In the genomic region with DNA sequence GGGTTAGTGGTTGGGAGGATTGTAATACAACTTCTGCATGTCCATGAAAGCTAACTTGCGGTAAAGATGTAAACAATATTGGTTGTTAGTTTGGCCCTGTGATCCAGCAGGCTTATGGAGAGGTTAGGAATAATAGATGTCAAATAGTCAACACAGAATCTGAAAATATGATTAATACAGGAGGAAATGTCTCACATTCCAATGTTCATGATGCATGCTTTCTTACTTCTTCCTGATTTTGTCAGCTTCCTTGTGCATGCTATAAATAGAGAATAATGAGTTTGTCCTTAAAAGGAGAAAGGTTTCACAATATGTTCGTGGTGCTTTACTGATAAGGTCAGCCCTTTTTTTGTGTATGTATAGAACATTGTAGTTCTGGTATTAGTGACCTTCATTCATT, we compare ENCODE assay signal across 1 cellular context.
TF ChIP-seq lines count a peak whose summit lies in the region.

No MANE protein-coding gene starts in this region.

TF ChIP-seq in K562, 482 proteins besides CTCF, POLR2A, EP300 and RAD21 (continued from another document):
- TF ChIP-seq, protein P1, sequence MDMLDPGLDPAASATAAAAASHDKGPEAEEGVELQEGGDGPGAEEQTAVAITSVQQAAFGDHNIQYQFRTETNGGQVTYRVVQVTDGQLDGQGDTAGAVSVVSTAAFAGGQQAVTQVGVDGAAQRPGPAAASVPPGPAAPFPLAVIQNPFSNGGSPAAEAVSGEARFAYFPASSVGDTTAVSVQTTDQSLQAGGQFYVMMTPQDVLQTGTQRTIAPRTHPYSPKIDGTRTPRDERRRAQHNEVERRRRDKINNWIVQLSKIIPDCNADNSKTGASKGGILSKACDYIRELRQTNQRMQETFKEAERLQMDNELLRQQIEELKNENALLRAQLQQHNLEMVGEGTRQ (CRISPR knock-in tag; IDR thresholded peaks at IDR 0.05): no peak
- TF ChIP-seq HNRNPH1 (optimal IDR thresholded peaks at IDR 0.05; ENCODE audit: low read depth, low read length) (no peak), CREM (IDR thresholded peaks at IDR 0.05; ENCODE audit: low read depth) (no peak), CAMTA2 (CRISPR knock-in tag; conservative IDR thresholded peaks at IDR 0.05) (no peak), LARP7 (IDR thresholded peaks at IDR 0.05) (no peak), SRSF1 (IDR thresholded peaks at IDR 0.05; ENCODE audit: low read depth, low read length) (no peak), NRF1 (conservative IDR thresholded peaks at IDR 0.05 in 1 of 2, IDR thresholded peaks at IDR 0.05 in 1 of 2) (no peak), ZNF143 (CRISPR knock-in tag; IDR thresholded peaks at IDR 0.05) (no peak), NCOR1 (IDR thresholded peaks at IDR 0.05) (no peak), CEBPG (CRISPR knock-in tag; IDR thresholded peaks at IDR 0.05) (no peak), CEBPG (tag; conservative IDR thresholded peaks at IDR 0.05 in 1 of 2, IDR thresholded peaks at IDR 0.05 in 1 of 2) (no peak)
- TF ChIP-seq, protein P2, sequence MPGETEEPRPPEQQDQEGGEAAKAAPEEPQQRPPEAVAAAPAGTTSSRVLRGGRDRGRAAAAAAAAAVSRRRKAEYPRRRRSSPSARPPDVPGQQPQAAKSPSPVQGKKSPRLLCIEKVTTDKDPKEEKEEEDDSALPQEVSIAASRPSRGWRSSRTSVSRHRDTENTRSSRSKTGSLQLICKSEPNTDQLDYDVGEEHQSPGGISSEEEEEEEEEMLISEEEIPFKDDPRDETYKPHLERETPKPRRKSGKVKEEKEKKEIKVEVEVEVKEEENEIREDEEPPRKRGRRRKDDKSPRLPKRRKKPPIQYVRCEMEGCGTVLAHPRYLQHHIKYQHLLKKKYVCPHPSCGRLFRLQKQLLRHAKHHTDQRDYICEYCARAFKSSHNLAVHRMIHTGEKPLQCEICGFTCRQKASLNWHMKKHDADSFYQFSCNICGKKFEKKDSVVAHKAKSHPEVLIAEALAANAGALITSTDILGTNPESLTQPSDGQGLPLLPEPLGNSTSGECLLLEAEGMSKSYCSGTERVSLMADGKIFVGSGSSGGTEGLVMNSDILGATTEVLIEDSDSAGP (CRISPR knock-in tag; IDR thresholded peaks at IDR 0.05): no peak
- TF ChIP-seq, protein P3, sequence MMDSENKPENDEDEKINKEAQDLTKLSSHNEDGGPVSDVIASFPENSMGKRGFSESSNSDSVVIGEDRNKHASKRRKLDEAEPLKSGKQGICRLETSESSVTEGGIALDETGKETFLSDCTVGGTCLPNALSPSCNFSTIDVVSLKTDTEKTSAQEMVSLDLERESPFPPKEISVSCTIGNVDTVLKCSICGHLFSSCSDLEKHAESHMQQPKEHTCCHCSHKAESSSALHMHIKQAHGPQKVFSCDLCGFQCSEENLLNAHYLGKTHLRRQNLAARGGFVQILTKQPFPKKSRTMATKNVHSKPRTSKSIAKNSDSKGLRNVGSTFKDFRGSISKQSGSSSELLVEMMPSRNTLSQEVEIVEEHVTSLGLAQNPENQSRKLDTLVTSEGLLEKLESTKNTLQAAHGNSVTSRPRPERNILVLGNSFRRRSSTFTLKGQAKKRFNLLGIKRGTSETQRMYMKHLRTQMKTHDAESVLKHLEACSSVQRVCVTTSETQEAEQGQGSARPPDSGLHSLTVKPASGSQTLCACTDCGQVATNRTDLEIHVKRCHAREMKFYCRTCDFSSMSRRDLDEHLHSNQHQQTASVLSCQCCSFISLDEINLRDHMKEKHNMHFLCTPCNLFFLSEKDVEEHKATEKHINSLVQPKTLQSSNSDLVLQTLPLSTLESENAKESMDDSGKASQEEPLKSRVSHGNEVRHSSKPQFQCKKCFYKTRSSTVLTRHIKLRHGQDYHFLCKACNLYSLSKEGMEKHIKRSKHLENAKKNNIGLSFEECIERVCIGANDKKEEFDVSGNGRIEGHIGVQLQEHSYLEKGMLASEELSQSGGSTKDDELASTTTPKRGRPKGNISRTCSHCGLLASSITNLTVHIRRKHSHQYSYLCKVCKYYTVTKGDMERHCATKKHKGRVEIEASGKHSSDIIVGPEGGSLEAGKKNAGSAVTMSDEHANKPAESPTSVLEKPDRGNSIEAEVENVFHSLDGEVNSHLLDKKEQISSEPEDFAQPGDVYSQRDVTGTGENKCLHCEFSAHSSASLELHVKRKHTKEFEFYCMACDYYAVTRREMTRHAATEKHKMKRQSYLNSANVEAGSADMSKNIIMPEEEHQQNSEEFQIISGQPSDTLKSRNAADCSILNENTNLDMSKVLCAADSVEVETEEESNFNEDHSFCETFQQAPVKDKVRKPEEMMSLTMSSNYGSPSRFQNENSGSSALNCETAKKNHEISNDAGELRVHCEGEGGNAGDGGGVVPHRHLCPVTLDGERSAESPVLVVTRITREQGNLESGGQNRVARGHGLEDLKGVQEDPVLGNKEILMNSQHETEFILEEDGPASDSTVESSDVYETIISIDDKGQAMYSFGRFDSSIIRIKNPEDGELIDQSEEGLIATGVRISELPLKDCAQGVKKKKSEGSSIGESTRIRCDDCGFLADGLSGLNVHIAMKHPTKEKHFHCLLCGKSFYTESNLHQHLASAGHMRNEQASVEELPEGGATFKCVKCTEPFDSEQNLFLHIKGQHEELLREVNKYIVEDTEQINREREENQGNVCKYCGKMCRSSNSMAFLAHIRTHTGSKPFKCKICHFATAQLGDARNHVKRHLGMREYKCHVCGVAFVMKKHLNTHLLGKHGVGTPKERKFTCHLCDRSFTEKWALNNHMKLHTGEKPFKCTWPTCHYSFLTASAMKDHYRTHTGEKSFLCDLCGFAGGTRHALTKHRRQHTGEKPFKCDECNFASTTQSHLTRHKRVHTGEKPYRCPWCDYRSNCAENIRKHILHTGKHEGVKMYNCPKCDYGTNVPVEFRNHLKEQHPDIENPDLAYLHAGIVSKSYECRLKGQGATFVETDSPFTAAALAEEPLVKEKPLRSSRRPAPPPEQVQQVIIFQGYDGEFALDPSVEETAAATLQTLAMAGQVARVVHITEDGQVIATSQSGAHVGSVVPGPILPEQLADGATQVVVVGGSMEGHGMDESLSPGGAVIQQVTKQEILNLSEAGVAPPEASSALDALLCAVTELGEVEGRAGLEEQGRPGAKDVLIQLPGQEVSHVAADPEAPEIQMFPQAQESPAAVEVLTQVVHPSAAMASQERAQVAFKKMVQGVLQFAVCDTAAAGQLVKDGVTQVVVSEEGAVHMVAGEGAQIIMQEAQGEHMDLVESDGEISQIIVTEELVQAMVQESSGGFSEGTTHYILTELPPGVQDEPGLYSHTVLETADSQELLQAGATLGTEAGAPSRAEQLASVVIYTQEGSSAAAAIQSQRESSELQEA (IDR thresholded peaks at IDR 0.05; ENCODE audit: low read depth): no peak
- TF ChIP-seq, protein P4, sequence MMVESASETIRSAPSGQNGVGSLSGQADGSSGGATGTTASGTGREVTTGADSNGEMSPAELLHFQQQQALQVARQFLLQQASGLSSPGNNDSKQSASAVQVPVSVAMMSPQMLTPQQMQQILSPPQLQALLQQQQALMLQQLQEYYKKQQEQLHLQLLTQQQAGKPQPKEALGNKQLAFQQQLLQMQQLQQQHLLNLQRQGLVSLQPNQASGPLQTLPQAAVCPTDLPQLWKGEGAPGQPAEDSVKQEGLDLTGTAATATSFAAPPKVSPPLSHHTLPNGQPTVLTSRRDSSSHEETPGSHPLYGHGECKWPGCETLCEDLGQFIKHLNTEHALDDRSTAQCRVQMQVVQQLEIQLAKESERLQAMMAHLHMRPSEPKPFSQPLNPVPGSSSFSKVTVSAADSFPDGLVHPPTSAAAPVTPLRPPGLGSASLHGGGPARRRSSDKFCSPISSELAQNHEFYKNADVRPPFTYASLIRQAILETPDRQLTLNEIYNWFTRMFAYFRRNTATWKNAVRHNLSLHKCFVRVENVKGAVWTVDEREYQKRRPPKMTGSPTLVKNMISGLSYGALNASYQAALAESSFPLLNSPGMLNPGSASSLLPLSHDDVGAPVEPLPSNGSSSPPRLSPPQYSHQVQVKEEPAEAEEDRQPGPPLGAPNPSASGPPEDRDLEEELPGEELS (CRISPR knock-in tag; IDR thresholded peaks at IDR 0.05; ENCODE audit: borderline replicate concordance): no peak
- TF ChIP-seq, protein P5, sequence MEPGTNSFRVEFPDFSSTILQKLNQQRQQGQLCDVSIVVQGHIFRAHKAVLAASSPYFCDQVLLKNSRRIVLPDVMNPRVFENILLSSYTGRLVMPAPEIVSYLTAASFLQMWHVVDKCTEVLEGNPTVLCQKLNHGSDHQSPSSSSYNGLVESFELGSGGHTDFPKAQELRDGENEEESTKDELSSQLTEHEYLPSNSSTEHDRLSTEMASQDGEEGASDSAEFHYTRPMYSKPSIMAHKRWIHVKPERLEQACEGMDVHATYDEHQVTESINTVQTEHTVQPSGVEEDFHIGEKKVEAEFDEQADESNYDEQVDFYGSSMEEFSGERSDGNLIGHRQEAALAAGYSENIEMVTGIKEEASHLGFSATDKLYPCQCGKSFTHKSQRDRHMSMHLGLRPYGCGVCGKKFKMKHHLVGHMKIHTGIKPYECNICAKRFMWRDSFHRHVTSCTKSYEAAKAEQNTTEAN (CRISPR knock-in tag; IDR thresholded peaks at IDR 0.05): no peak
- TF ChIP-seq, protein P6, sequence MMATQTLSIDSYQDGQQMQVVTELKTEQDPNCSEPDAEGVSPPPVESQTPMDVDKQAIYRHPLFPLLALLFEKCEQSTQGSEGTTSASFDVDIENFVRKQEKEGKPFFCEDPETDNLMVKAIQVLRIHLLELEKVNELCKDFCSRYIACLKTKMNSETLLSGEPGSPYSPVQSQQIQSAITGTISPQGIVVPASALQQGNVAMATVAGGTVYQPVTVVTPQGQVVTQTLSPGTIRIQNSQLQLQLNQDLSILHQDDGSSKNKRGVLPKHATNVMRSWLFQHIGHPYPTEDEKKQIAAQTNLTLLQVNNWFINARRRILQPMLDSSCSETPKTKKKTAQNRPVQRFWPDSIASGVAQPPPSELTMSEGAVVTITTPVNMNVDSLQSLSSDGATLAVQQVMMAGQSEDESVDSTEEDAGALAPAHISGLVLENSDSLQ (IDR thresholded peaks at IDR 0.05): no peak
